Comparison of ENCODE assay signal across 11 cellular contexts in the genomic region with DNA sequence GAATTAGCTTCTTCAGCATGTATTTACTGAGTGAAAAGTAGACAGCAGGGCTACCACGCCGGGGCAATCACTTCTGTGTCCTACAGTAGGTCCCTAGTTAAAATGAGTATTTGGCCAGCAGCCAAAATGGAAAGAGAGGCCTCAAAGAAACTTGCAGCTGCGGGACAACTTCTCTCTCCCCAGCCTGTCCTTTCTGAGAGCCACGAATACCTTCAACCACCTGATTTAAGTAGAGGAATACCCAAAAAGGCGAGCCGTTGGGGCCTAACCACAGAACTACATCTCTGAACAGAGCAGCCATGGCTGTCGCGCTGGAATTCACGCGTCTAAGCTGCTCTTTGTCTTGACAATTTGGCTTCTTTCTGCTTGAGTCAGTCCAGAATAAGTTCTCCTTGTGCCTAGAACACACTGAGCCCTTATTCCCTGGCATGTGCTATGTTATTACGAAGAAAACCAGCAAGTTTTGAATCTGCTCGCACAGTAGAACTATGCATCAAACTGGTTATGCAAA. TPM values are rescaled to one million over a fixed set of nuclear protein-coding genes. Genes with fewer than 3 reads are reported as not detected.
A peak's percentile ranks its signal among the peaks of the same experiment; 100 is the strongest.
DNase-seq lines count a peak whose midpoint lies in the region; ATAC-seq, FAIRE-seq and TF ChIP-seq lines count a peak whose summit lies in the region.
"Had no signal": no experiment of that assay in that cellular context is flagged by ENCODE, and none has a peak within 500 bp of the region (broad histone marks: within the 10 kb centered on the region; RNA-seq: fewer than 3 reads in every experiment).

No MANE protein-coding gene starts in this region.

- no peak for TF ChIP-seq RAD21 in HepG2 (CRISPR knock-in tag; IDR thresholded peaks at IDR 0.05)

- no peak for TF ChIP-seq EP300 in HepG2 (IDR thresholded peaks at IDR 0.05; ENCODE audit: low read depth in 2 of 2, low read length in 2 of 2)
- no peak for TF ChIP-seq EP300 in HepG2 (CRISPR knock-in tag; IDR thresholded peaks at IDR 0.05; ENCODE audit: borderline replicate concordance)

- peaks cover 11% of the 10 kb centered on the region; the same call in 1 of the 2 replicates for H3K4me1 ChIP-seq in DND-41 (ENCODE audit: insufficient read depth, low read length)
- H3K4me1 ChIP-seq in HepG2 (ENCODE audit: insufficient read depth, low read length), result peaks cover 26% of the 10 kb centered on the region

- H3K27me3 Mint-ChIP-seq in Calu3 (ENCODE audit: unreplicated experiment), result no peaks in the 10 kb centered on the region
- H3K27me3 Mint-ChIP-seq: naive B cell had no signal

- H3K9me3 Mint-ChIP-seq in Calu3 (ENCODE audit: low read depth, unreplicated experiment), result no peaks in the 10 kb centered on the region
- H3K9me3 Mint-ChIP-seq: naive B cell had no signal

- H3K27ac Mint-ChIP-seq in Calu3 (ENCODE audit: unreplicated experiment), result no peak overlapping the region
- H3K27ac Mint-ChIP-seq: T-helper 1 cell treated with Interleukin-12 subunit alpha and Interleukin-12 subunit beta and Interleukin-4 antibody, amounts not matched to agents 30 μg/mL and 1 μg/mL, for 36 hours had no signal

- no peak overlapping the region for H3K4me3 ChIP-seq in DND-41 (ENCODE audit: low read depth in 1 of 2, low read length in 2 of 2)
- H3K4me3 ChIP-seq in HepG2 (replicated peaks in 1 of 3; ENCODE audit: insufficient read depth in 1 of 3, low read depth in 2 of 3, low read length in 3 of 3), result no peak overlapping the region

- H2AFZ ChIP-seq in DND-41 (ENCODE audit: low read depth, low read length) (peak overlapping the region; percentile 14; the same call in 1 of the 2 replicates), HepG2 (ENCODE audit: low read length) (peak overlapping the region; percentile 82)

- TF ChIP-seq CTCF in DND-41 (IDR thresholded peaks at IDR 0.05; ENCODE audit: borderline replicate concordance, extremely low read depth, low read length, poor library complexity, severe bottlenecking) (no peak), HepG2 (CRISPR knock-in tag; IDR thresholded peaks at IDR 0.05) (no peak), Calu3 (IDR thresholded peaks at IDR 0.05; ENCODE audit: unreplicated experiment) (no peak)

- no peaks in the 10 kb centered on the region for H3K79me2 ChIP-seq in DND-41 (ENCODE audit: insufficient read depth, low read length)
- H3K79me2 ChIP-seq in HepG2 (ENCODE audit: insufficient read depth, low read length), result no peaks in the 10 kb centered on the region

- H3K36me3 ChIP-seq in DND-41 (ENCODE audit: insufficient read depth, low read length) (no peaks in the 10 kb centered on the region), HepG2 (replicated peaks in 1 of 2; ENCODE audit: control insufficient read depth in 1 of 2, insufficient read depth in 2 of 2, low read length in 2 of 2) (no peaks in the 10 kb centered on the region)

- FAIRE-seq in HepG2 (lab: Jason Lieb, UNC), result no peak
- FAIRE-seq: bronchial epithelial cell had no signal

- H3K9ac ChIP-seq in DND-41 (ENCODE audit: low read depth, low read length) (no peak overlapping the region), HepG2 (ENCODE audit: insufficient read depth, low read depth, low read length) (no peak overlapping the region)

- H3K9me3 ChIP-seq in DND-41 (ENCODE audit: insufficient read depth, low read length, severe bottlenecking), result no peaks in the 10 kb centered on the region
- H3K9me3 ChIP-seq in HepG2 (ENCODE audit: low read length), result no peaks in the 10 kb centered on the region

- H3K27me3 ChIP-seq in DND-41 (ENCODE audit: insufficient read depth, low read length, poor library complexity), result no peaks in the 10 kb centered on the region
- H3K27me3 ChIP-seq in HepG2 (ENCODE audit: control insufficient read depth in 1 of 2, insufficient read depth in 2 of 2, low read length in 2 of 2), result no peaks in the 10 kb centered on the region

- no peaks in the 10 kb centered on the region for H3K36me3 Mint-ChIP-seq in Calu3 (ENCODE audit: insufficient read depth, unreplicated experiment)
- H3K36me3 Mint-ChIP-seq: naive B cell had no signal

- CTCF ChIA-PET in HepG2 (lab: Yijun Ruan, JAX; ENCODE audit: low intra/inter-chr PET ratio, low total read pairs) (no interaction called here), Calu3 (lab: Charles Lee) (interaction anchor here (1.7 kb wide), 1 partner anchor 14 kb away, joined by 3 read pairs; no protein-coding TSS in a partner anchor)

- no peak for TF ChIP-seq POLR2A in HepG2 (IDR thresholded peaks at IDR 0.05; ENCODE audit: insufficient read depth in 1 of 2, low read depth in 2 of 2, low read length in 2 of 2)

- intact Hi-C loops in HepG2 (cut with micrococcal nuclease; ENCODE audit: unreplicated experiment), result no loop called here
- intact Hi-C loops in Calu3 (cut with micrococcal nuclease; ENCODE audit: unreplicated experiment), result no loop called here

- WGBS in HepG2 (ENCODE audit: low lambda C conversion rate), result 53% methylated on average over 9 of the region's 12 CpGs

- POLR2A ChIA-PET in HepG2 (lab: Yijun Ruan, JAX), result interaction anchor here (0.8 kb wide), 1 partner anchor 44 kb away, joined by 3 read pairs; the partner anchor contains the start of gene GOLPH3

- H4K20me1 ChIP-seq in DND-41 (ENCODE audit: insufficient read depth, low read length) (no peaks in the 10 kb centered on the region), HepG2 (ENCODE audit: insufficient read depth, low read length) (no peaks in the 10 kb centered on the region)

- H3K4me3 Mint-ChIP-seq in Calu3 (ENCODE audit: low read depth, unreplicated experiment), result no peak overlapping the region
- H3K4me3 Mint-ChIP-seq: naive B cell; T-helper 1 cell treated with Interleukin-12 subunit alpha and Interleukin-12 subunit beta and Interleukin-4 antibody, amounts not matched to agents 30 μg/mL and 1 μg/mL, for 36 hours had no signal

- H3K4me2 ChIP-seq in DND-41 (ENCODE audit: insufficient read depth, low read length) (no peak overlapping the region), HepG2 (ENCODE audit: low read depth, low read length) (peak overlapping the region; percentile 18)

- BruUV-seq in HepG2 (replicated peaks; lab: Mats Ljungman, UMichigan) (no TSS peak), Calu3 (replicated peaks; lab: Mats Ljungman, UMichigan) (no TSS peak)

- H3K4me1 Mint-ChIP-seq in Calu3 (ENCODE audit: low read depth, unreplicated experiment), result peaks cover 13% of the 10 kb centered on the region

- DNase-seq in DND-41, result peak; percentile 36
- peak; percentile 31 for DNase-seq in KG1 (lab: John Stamatoyannopoulos, UW)
- peak in 43 of 56 donors; percentile 6 to 58 (median 29) for DNase-seq in amygdala (lab: John Stamatoyannopoulos, UW)
- DNase-seq in HepG2 (ENCODE audit: low spot score), result peak; percentile 53
- DNase-seq in occipital lobe (lab: John Stamatoyannopoulos, UW), result no peak
- no peak for DNase-seq in middle frontal gyrus (ENCODE audit: extremely low spot score, low spot score)
- DNase-seq in Calu3, result no peak
- DNase-seq: naive B cell had no signal

- ATAC-seq in DND-41 (ENCODE audit: insufficient read depth, low read depth), result peak; percentile 77
- ATAC-seq in HepG2, result peak; percentile 33
- ATAC-seq in HG02973 (IDR thresholded peaks at IDR 0.05; ENCODE audit: unreplicated experiment), result no peak

- H3K27ac ChIP-seq in DND-41 (ENCODE audit: low read length) (no peak overlapping the region), HepG2 (ENCODE audit: extremely low read length, insufficient read depth, low read length) (no peak overlapping the region)

- in situ Hi-C loops in HepG2 (cut with HindIII; ENCODE audit: extremely low pct_ligation_motif_present, low pct_unique_long_range_greater_than_20kb), result no loop called here

TF ChIP-seq in HepG2, 621 proteins besides CTCF, POLR2A, EP300 and RAD21 (continues in another document):
- no peak for TF ChIP-seq NKX3-1 (CRISPR knock-in tag; IDR thresholded peaks at IDR 0.05)

RNA-seq across cellular contexts. Expression of gene GOLPH3, which starts 43.8 kb away (rescaled TPM):
- total RNA-seq in HepG2 (2016; rRNA removed; fragmentation: Illumina TruSeq; extraction: Trizol) (84.5 and 102 TPM in 2 replicates), occipital lobe (69.7 TPM), Calu3 (2022) (115 and 123 TPM in 2 replicates)
- total RNA-seq in HepG2 (2016; cell fraction: cytosol; rRNA removed; fragmentation: Illumina TruSeq; extraction: Trizol; ENCODE audit: low read depth), result 20.7 and 21.6 TPM in 2 replicates
- total RNA-seq in HepG2 (2016; cell fraction: insoluble cytoplasmic fraction; rRNA removed; fragmentation: Illumina TruSeq; extraction: Trizol), result 86.0 and 93.9 TPM in 2 replicates
- total RNA-seq in HepG2 (2016; cell fraction: membrane; rRNA removed; fragmentation: Illumina TruSeq; extraction: Trizol), result 76.0 and 82.4 TPM in 2 replicates
- total RNA-seq in HepG2 (2016; cell fraction: nucleus; rRNA removed; fragmentation: Illumina TruSeq; extraction: Trizol), result 42.1 and 43.2 TPM in 2 replicates
- 52.5 and 59.5 TPM in 2 replicates for polyA plus RNA-seq in HepG2 (2011; rRNA removed)
- polyA plus RNA-seq in HepG2 (2011; cell fraction: cytosol; rRNA removed), result 36.8 and 52.8 TPM in 2 replicates
- 22.0 TPM in 2 replicates for polyA plus RNA-seq in HepG2 (2011; cell fraction: nucleus; rRNA removed)
- polyA plus RNA-seq in HepG2 (2012), result 57.7 and 69.6 TPM in 2 replicates
- polyA plus RNA-seq in HepG2 (2016; cell fraction: cytosol; fragmentation: Illumina TruSeq; extraction: Trizol; ENCODE audit: low read depth), result 12.8 and 16.5 TPM in 2 replicates
- polyA plus RNA-seq in HepG2 (2016; cell fraction: insoluble cytoplasmic fraction; fragmentation: Illumina TruSeq; extraction: Trizol; ENCODE audit: low read depth), result 135 and 138 TPM in 2 replicates
- 56.5 and 60.8 TPM in 2 replicates for polyA plus RNA-seq in HepG2 (2016; cell fraction: membrane; fragmentation: Illumina TruSeq; extraction: Trizol; ENCODE audit: low read depth)
- 72.8 and 76.3 TPM in 2 replicates for polyA plus RNA-seq in HepG2 (2016; cell fraction: nucleus; fragmentation: Illumina TruSeq; extraction: Trizol; ENCODE audit: insufficient read depth, low read depth)
- polyA minus RNA-seq in HepG2 (2011; rRNA and poly(A)+ RNA removed; ENCODE audit: low replicate concordance), result 91.4 and 138 TPM in 2 replicates
- polyA minus RNA-seq in HepG2 (2011; cell fraction: cytosol; rRNA and poly(A)+ RNA removed), result 69.1 and 70.2 TPM in 2 replicates
- polyA minus RNA-seq in HepG2 (2011; cell fraction: nucleus; rRNA and poly(A)+ RNA removed), result 52.3 and 58.3 TPM in 2 replicates

Comparison
In these comparisons a context has a peak if more than half of its experiments do, and no peak if none do; other contexts are left out.
1. DNase-seq: peak in DND-41 (single experiment), KG1 (single experiment), amygdala (43 of 56) and HepG2 (single experiment); none in occipital lobe (single experiment), middle frontal gyrus (single experiment) and Calu3 (single experiment).